Comparison of ENCODE assay signal across 18 cellular contexts in the genomic region with DNA sequence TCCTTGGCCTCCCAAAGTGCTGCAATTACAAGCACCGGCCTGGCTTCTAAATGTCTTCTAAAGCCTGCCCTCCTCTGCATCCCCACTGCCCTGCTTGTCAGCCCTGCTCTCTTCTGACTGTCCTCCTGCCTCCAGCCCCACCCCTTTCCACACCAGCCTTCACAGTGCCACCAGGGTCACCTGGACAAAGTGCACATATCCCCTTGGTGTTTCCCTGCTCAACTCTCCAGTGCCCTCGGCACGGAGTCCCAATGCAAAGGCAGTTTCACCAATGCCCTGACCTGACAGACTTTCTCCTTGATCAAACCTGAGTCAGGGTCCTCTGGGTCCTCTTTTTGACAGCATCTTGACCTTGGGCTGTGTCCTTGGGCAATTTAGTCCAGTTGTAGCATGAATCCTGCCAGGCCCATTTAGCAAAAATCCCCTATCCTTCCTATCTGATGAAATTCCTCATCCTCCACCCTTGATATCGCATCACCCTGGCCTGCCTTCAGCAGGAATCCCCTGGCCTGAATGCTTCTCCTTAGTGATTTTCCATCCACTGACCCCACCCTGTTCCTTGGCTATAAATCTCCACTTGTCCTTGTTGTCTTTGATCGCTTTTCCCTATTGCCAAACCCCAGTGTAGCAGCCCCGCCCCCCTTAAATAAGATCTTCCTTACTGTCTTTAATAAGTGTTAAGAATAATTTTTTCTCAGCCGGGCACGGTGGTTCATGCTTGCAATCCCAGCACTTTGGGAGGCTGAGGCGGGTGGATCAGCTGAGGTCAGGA. TPM values are rescaled to one million over a fixed set of nuclear protein-coding genes. Genes with fewer than 3 reads are reported as not detected.
DNase-seq lines count a peak whose midpoint lies in the region; ATAC-seq, FAIRE-seq and TF ChIP-seq lines count a peak whose summit lies in the region.
"Had no signal": no experiment of that assay in that cellular context is flagged by ENCODE, and none has a peak within 500 bp of the region (broad histone marks: within the 10 kb centered on the region; RNA-seq: fewer than 3 reads in every experiment).

No MANE protein-coding gene starts in this region.

- no peak overlapping the region for H2BK12ac ChIP-seq in H9 (ENCODE audit: insufficient read length, low read depth, low read length)

- H2AK5ac ChIP-seq in H9 (ENCODE audit: insufficient read length, low read length): no peak overlapping the region

- H2BK120ac ChIP-seq in H9 (ENCODE audit: low read depth, low read length, poor library complexity, severe bottlenecking): no peak overlapping the region

- no peaks in the 10 kb centered on the region for H3K27me3 Mint-ChIP-seq in H9 (ENCODE audit: low read depth)
- H3K27me3 Mint-ChIP-seq in effector memory CD8-positive, alpha-beta T cell: peaks cover 1 to 8% of the 10 kb centered on the region in 2 donors

- no peak overlapping the region for H2BK15ac ChIP-seq in H9 (ENCODE audit: low read depth, low read length)

- H3K9ac ChIP-seq in H9 (ENCODE audit: extremely low read depth, insufficient read length, low read length): no peak overlapping the region

- 83% methylated on average over 9 of the region's 9 CpGs for WGBS in A549 (ENCODE audit: missing lambda C conversion rate)
- no CpG with 5 or more reads among the region's 9 CpGs for WGBS in H9 (ENCODE audit: extremely low coverage, insufficient read length, low lambda C conversion rate)
- 91% methylated on average over 9 of the region's 9 CpGs for WGBS in hepatocyte (ENCODE audit: low lambda C conversion rate, missing lambda C conversion rate)

- H3K56ac ChIP-seq in H9 (ENCODE audit: insufficient read length, low read depth, low read length): no peak overlapping the region

- H3K9me3 Mint-ChIP-seq in H9: peaks cover 0 to 6% of the 10 kb centered on the region in 2 experiments; a peak in 2 of 5 replicates
- no peaks in the 10 kb centered on the region for H3K9me3 Mint-ChIP-seq in effector memory CD8-positive, alpha-beta T cell
- H3K9me3 Mint-ChIP-seq: CD4-positive, CD25-positive, alpha-beta regulatory T cell had no signal

- peaks cover 12 to 19% of the 10 kb centered on the region in 2 experiments for H3K4me1 Mint-ChIP-seq in H9
- H3K4me1 Mint-ChIP-seq in effector memory CD8-positive, alpha-beta T cell (ENCODE audit: low read depth in 2 of 2): no peaks in the 10 kb centered on the region
- H3K4me1 Mint-ChIP-seq: CD4-positive, CD25-positive, alpha-beta regulatory T cell had no signal

- H2AFZ ChIP-seq in H9 (ENCODE audit: low read length) (no peak overlapping the region), hepatocyte (no peak overlapping the region)

- ATAC-seq in A549: 0 out of 6 replicates have a peak, but pooled peaks have one; percentile 19 to 42
- ATAC-seq in effector memory CD8-positive, alpha-beta T cell (replicated peaks): no peak
- ATAC-seq in HG03039 (IDR thresholded peaks at IDR 0.05; ENCODE audit: unreplicated experiment): no peak
- ATAC-seq in GM21423 (IDR thresholded peaks at IDR 0.05; ENCODE audit: unreplicated experiment): no peak
- no peak for ATAC-seq in GM19035 (IDR thresholded peaks at IDR 0.05; ENCODE audit: unreplicated experiment)

- H3K4me2 ChIP-seq in A549: no peak overlapping the region
- no peak overlapping the region for H3K4me2 ChIP-seq in H9 (ENCODE audit: insufficient read depth, insufficient read length, low read length)
- H3K4me2 ChIP-seq in hepatocyte: no peak overlapping the region

- no peak overlapping the region for H3K18ac ChIP-seq in H9 (ENCODE audit: insufficient read length, low read depth, low read length)

- CTCF ChIA-PET in A549 (lab: Yijun Ruan, JAX): interaction anchor here (1.6 to 5.1 kb wide), 2 partner anchors 13 to 88 kb away, joined by 5 to 45 read pairs; no protein-coding TSS in a partner anchor

- no peak overlapping the region for H3K14ac ChIP-seq in H9 (ENCODE audit: insufficient read depth, low read length)

- no peak overlapping the region for H4K8ac ChIP-seq in H9 (replicated peaks; ENCODE audit: insufficient read length, low read depth, low read length)

- peak overlapping the region in 2 of 3 experiments; percentile 37 to 58; a peak in 5 of 7 replicates for H3K27ac Mint-ChIP-seq in H9
- peak overlapping the region; percentile 4 to 47 for H3K27ac Mint-ChIP-seq in effector memory CD8-positive, alpha-beta T cell

- H3K23ac ChIP-seq in H9 (ENCODE audit: insufficient read length, low read depth, low read length): no peak overlapping the region

- H3K9me2 ChIP-seq in hepatocyte (replicated peaks; ENCODE audit: insufficient read depth): no peaks in the 10 kb centered on the region

- no peak overlapping the region for H3T11ph ChIP-seq in H9 (ENCODE audit: low read length)

- TF ChIP-seq EP300 in A549 (IDR thresholded peaks at IDR 0.05): no peak

- no peak overlapping the region for H2BK5ac ChIP-seq in H9 (ENCODE audit: insufficient read length, low read length)

- no peaks in the 10 kb centered on the region for H3K36me3 ChIP-seq in hepatocyte (replicated peaks; ENCODE audit: insufficient read depth, low read depth)

- H3K9me3 ChIP-seq in A549 (no peaks in the 10 kb centered on the region), H9 (ENCODE audit: control insufficient read depth, low read depth, low read length) (no peaks in the 10 kb centered on the region), hepatocyte (ENCODE audit: low read depth) (no peaks in the 10 kb centered on the region)

- TF ChIP-seq CTCF in A549 (IDR thresholded peaks at IDR 0.05) (no peak), H9 (conservative IDR thresholded peaks at IDR 0.05) (no peak), hepatocyte (IDR thresholded peaks at IDR 0.05; ENCODE audit: poor library complexity) (no peak)

- no peak overlapping the region for H3K4ac ChIP-seq in H9 (ENCODE audit: low read depth, low read length)

- H3K79me2 ChIP-seq in H9 (ENCODE audit: insufficient read depth, low read length) (no peaks in the 10 kb centered on the region), hepatocyte (no peaks in the 10 kb centered on the region)

- H4K20me1 ChIP-seq in H9 (ENCODE audit: control insufficient read depth, insufficient read depth, insufficient read length): no peaks in the 10 kb centered on the region
- no peaks in the 10 kb centered on the region for H4K20me1 ChIP-seq in hepatocyte (ENCODE audit: insufficient read depth, poor library complexity, severe bottlenecking)

- DNase-seq in A549 (ENCODE audit: low read depth in 1 of 2, low spot score in 1 of 2) (no peak), H9 (no peak), hepatocyte (ENCODE audit: low spot score) (peak; percentile 23), pons (ENCODE audit: low spot score) (no peak)
- DNase-seq in effector memory CD8-positive, alpha-beta T cell: no peak
- DNase-seq: Calu3; CD4-positive, CD25-positive, alpha-beta regulatory T cell; HCEC 1CT; NCI-H1092; NCI-H1694; NCI-H2227 treated with DMSO at 0.1 percent for 48 hours; NCI-H526; RPMI8226; SW 1271 had no signal

- peak; percentile 7 for FAIRE-seq in A549 (lab: Jason Lieb, UNC)

- no peak overlapping the region for H4K5ac ChIP-seq in H9 (ENCODE audit: insufficient read length, low read depth, low read length)

- no peak for TF ChIP-seq RAD21 in A549 (conservative IDR thresholded peaks at IDR 0.05 in 1 of 2, IDR thresholded peaks at IDR 0.05 in 1 of 2)

- H3K23me2 ChIP-seq in H9 (ENCODE audit: insufficient read length, low read depth, low read length, poor library complexity, severe bottlenecking): no peaks in the 10 kb centered on the region

- H3K4me3 ChIP-seq in A549 (no peak overlapping the region), hepatocyte (no peak overlapping the region)

- no peak overlapping the region; a peak in 1 of 5 replicates for H3K4me3 Mint-ChIP-seq in H9
- no peak overlapping the region for H3K4me3 Mint-ChIP-seq in effector memory CD8-positive, alpha-beta T cell
- H3K4me3 Mint-ChIP-seq: CD4-positive, CD25-positive, alpha-beta regulatory T cell had no signal

- no peaks in the 10 kb centered on the region for H3K79me1 ChIP-seq in H9 (ENCODE audit: insufficient read depth, low read depth, low read length, poor library complexity, severe bottlenecking)

- no peak overlapping the region for H4K91ac ChIP-seq in H9 (ENCODE audit: insufficient read length, low read depth, low read length)

- POLR2A ChIA-PET in A549 (lab: Yijun Ruan, JAX): no interaction called here

- no peak for TF ChIP-seq POLR2A in A549 (IDR thresholded peaks at IDR 0.05; ENCODE audit: low read length)

- H3K27me3 ChIP-seq in H9 (ENCODE audit: insufficient read depth, low read length): no peaks in the 10 kb centered on the region
- H3K27me3 ChIP-seq in hepatocyte: no peaks in the 10 kb centered on the region

- H3K4me1 ChIP-seq in A549: peaks cover 5% of the 10 kb centered on the region; the same call in 2 of the 3 replicates
- no peaks in the 10 kb centered on the region for H3K4me1 ChIP-seq in H9 (ENCODE audit: insufficient read depth, low read length)
- H3K4me1 ChIP-seq in hepatocyte (ENCODE audit: insufficient read depth): peaks cover 19% of the 10 kb centered on the region

- H3K27ac ChIP-seq in A549 (no peak overlapping the region), H9 (ENCODE audit: insufficient read length, low read depth, low read length) (no peak overlapping the region), hepatocyte (no peak overlapping the region)

- no peak overlapping the region for H2BK20ac ChIP-seq in H9 (ENCODE audit: low read depth, low read length, poor library complexity, severe bottlenecking)

- peaks cover 0 to 4% (median 0%) of the 10 kb centered on the region in 3 experiments; a peak in 1 of 7 replicates for H3K36me3 Mint-ChIP-seq in H9 (ENCODE audit: insufficient read depth in 1 of 3, low read depth in 3 of 3)
- no peaks in the 10 kb centered on the region for H3K36me3 Mint-ChIP-seq in effector memory CD8-positive, alpha-beta T cell (ENCODE audit: insufficient read depth)
- H3K36me3 Mint-ChIP-seq: CD4-positive, CD25-positive, alpha-beta regulatory T cell had no signal

TF ChIP-seq in A549, 52 proteins besides CTCF, POLR2A, EP300 and RAD21 (continues in another document):
- TF ChIP-seq, protein P1, sequence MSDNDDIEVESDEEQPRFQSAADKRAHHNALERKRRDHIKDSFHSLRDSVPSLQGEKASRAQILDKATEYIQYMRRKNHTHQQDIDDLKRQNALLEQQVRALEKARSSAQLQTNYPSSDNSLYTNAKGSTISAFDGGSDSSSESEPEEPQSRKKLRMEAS (IDR thresholded peaks at IDR 0.05): no peak
- TF ChIP-seq EHMT2 (IDR thresholded peaks at IDR 0.05; ENCODE audit: low read depth): no peak
- no peak for TF ChIP-seq ZSCAN20 (CRISPR knock-in tag; IDR thresholded peaks at IDR 0.05)
- no peak for TF ChIP-seq JUN (IDR thresholded peaks at IDR 0.05)
- TF ChIP-seq TFCP2L1 (CRISPR knock-in tag; IDR thresholded peaks at IDR 0.05): no peak

RNA-seq across cellular contexts. Expression of a gene that starts 42.7 kb away (rescaled TPM):
- polyA plus RNA-seq in A549 (2011; rRNA removed) (39.1 and 42.5 TPM in 2 replicates), A549 (2017; fragmentation: RNase III; extraction: RNeasy Plus Mini Kit Qiagen cat#74134 plus additional on column Dnase treatment) (14.0 to 21.4 TPM (median 18.5 TPM) in 3 replicates), hepatocyte (11.1 and 14.8 TPM in 2 replicates)
- polyA plus RNA-seq in A549 (2012; cell fraction: cytosol; rRNA removed): 26.5 and 33.2 TPM in 2 replicates
- polyA plus RNA-seq in A549 (2012; cell fraction: nucleus; rRNA removed): 47.6 and 48.2 TPM in 2 replicates
- polyA minus RNA-seq in A549 (2011; rRNA and poly(A)+ RNA removed): 30.1 and 43.0 TPM in 2 replicates
- total RNA-seq in H9 (2021) (74.4 and 78.4 TPM in 2 replicates), hepatocyte (10.7 and 12.8 TPM in 2 replicates)
- total RNA-seq: CD4-positive, CD25-positive, alpha-beta regulatory T cell; OCI-LY7 had no signal
- polyA plus RNA-seq: CD4-positive, CD25-positive, alpha-beta regulatory T cell had no signal

Comparison
In these comparisons a context has a peak if more than half of its experiments do, and no peak if none do; other contexts are left out.
1. ATAC-seq: peak in A549 (2 of 2); none in effector memory CD8-positive, alpha-beta T cell (single experiment), HG03039 (single experiment), GM21423 (single experiment) and GM19035 (single experiment).